15 cellular contexts compared by ENCODE assay signal in the genomic region with DNA sequence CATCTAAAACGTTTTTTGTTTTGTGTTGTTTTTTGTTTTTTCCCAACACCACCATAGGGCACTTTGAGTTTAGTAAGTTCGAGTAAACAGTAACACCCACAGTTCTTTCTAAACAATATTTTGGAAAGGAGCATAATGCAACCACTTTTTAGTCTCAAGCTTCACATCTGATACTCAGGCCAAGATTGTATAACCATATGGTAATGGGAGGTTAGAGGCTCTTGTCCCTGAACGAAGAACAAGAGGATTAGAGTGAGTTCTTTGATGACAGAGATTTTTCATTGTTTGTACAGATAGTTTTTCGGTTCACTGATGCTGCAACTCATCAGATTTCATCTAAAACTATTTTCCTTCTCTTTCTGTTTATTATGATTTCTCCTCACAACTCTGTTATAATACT.
DNase-seq lines count a peak whose midpoint lies in the region; ATAC-seq and TF ChIP-seq lines count a peak whose summit lies in the region.
"Had no signal": no experiment of that assay in that cellular context is flagged by ENCODE, and none has a peak within 500 bp of the region (broad histone marks: within the 10 kb centered on the region; RNA-seq: fewer than 3 reads in every experiment).

No MANE protein-coding gene starts in this region.

- no peak overlapping the region for H3K9ac ChIP-seq in IMR-90 (ENCODE audit: low read depth, low read length)

- no peak overlapping the region for H3K18ac ChIP-seq in IMR-90 (ENCODE audit: low read depth, low read length)

- H3K4me3 ChIP-seq in IMR-90 (ENCODE audit: insufficient read depth, low read depth, low read length) (no peak overlapping the region), choroid plexus epithelial cell (ENCODE audit: low read depth, low read length) (no peak overlapping the region)
- H3K4me3 ChIP-seq: A549, SK-N-MC had no signal

- no peak overlapping the region for H3K4me2 ChIP-seq in IMR-90 (ENCODE audit: low read depth, low read length)
- H3K4me2 ChIP-seq: A549 had no signal

- 0 out of 2 replicates have a peak, but pooled peaks cover 5% of the 10 kb centered on the region for H4K20me1 ChIP-seq in IMR-90 (ENCODE audit: insufficient read depth, low read length)

- no peak overlapping the region for H2BK20ac ChIP-seq in IMR-90 (ENCODE audit: low read depth, low read length)

- H4K8ac ChIP-seq in IMR-90 (ENCODE audit: low read depth in 2 of 2, low read length in 2 of 2), result peak overlapping the region in 1 of 2 experiments; percentile 43; a peak in 1 of 4 replicates

- H2AK5ac ChIP-seq in IMR-90 (ENCODE audit: low read depth, low read length), result no peak overlapping the region

- H3K27me3 Mint-ChIP-seq in mesothelial cell of epicardium (ENCODE audit: low read depth), result no peaks in the 10 kb centered on the region

- peak overlapping the region; percentile 19 for H2BK5ac ChIP-seq in IMR-90 (ENCODE audit: low read depth, low read length, poor library complexity, severe bottlenecking)

- intact Hi-C loops in IMR-90 (cut with micrococcal nuclease), result loop anchor here (5.0 to 10.0 kb wide), 2 partner anchors 118 to 235 kb away; no protein-coding TSS in a partner anchor
- intact Hi-C loops in left colon (cut with DNase I, micrococcal nuclease), result loop anchor here (10.0 kb wide), 3 partner anchors 115 to 325 kb away; no protein-coding TSS in a partner anchor

- H3K23ac ChIP-seq in IMR-90 (ENCODE audit: low read depth, low read length), result no peak overlapping the region

- no TSS peak for BruUV-seq in IMR-90 (replicated peaks; lab: Mats Ljungman, UMichigan)

- no peak overlapping the region for H2BK120ac ChIP-seq in IMR-90 (ENCODE audit: low read depth, low read length)

- H4K5ac ChIP-seq in IMR-90 (ENCODE audit: low read depth, low read length), result no peak overlapping the region; the same call in 1 of the 2 replicates

- in situ Hi-C loops in G401 (cut with HindIII; ENCODE audit: low sequenced_read_pairs) (loop anchor here (25.0 kb wide), 2 partner anchors 123 to 302 kb away; no protein-coding TSS in a partner anchor), IMR-90 (cut with MboI; ENCODE audit: low sequenced_read_pairs) (loop anchor here (5.0 kb wide), 1 partner anchor 312 kb away; no protein-coding TSS in a partner anchor)

- no peak overlapping the region for H2BK15ac ChIP-seq in IMR-90 (ENCODE audit: low read depth, low read length)

- peaks cover 22% of the 10 kb centered on the region for H3K4me1 ChIP-seq in IMR-90 (ENCODE audit: control insufficient read depth, insufficient read depth, low read length)

- dilution Hi-C loops in IMR-90 (cut with HindIII; ENCODE audit: low sequenced_read_pairs, unreplicated experiment), result no loop called here

- H3K27ac Mint-ChIP-seq in mesothelial cell of epicardium, result peak overlapping the region; percentile 37

- H3K56ac ChIP-seq in IMR-90 (ENCODE audit: extremely low read depth, insufficient read depth, low read length), result no peak overlapping the region

- H3K36me3 ChIP-seq in IMR-90 (ENCODE audit: control insufficient read depth, insufficient read depth, low read length), result peaks cover 34% of the 10 kb centered on the region

- H3K9me3 Mint-ChIP-seq in mesothelial cell of epicardium, result no peaks in the 10 kb centered on the region

- H3K9me3 ChIP-seq in IMR-90 (ENCODE audit: control insufficient read depth, insufficient read depth, low read length), result no peaks in the 10 kb centered on the region
- H3K9me3 ChIP-seq: A549 had no signal

- POLR2A ChIA-PET in IMR-90 (lab: Charles Lee; ENCODE audit: unreplicated experiment), result no interaction called here

- no peak for ATAC-seq in IMR-90 (ENCODE audit: low read depth)
- ATAC-seq in left colon, result no peak
- ATAC-seq: A549 had no signal

- no peak overlapping the region for H2AK9ac ChIP-seq in IMR-90 (replicated peaks; ENCODE audit: low read depth, low read length, poor library complexity)

- H3K79me1 ChIP-seq in IMR-90 (ENCODE audit: low read depth in 1 of 2, low read length in 2 of 2), result peaks cover 29 to 50% of the 10 kb centered on the region in 2 experiments

- TF ChIP-seq CTCF in IMR-90 (conservative IDR thresholded peaks at IDR 0.05; ENCODE audit: low read depth, low read length) (no peak), choroid plexus epithelial cell (conservative IDR thresholded peaks at IDR 0.05; ENCODE audit: low read depth, low read length) (no peak), mesothelial cell of epicardium (IDR thresholded peaks at IDR 0.05; ENCODE audit: unreplicated experiment) (no peak)

- no peak overlapping the region for H2AFZ ChIP-seq in IMR-90 (replicated peaks; ENCODE audit: low read length, poor library complexity)

- 0 out of 2 replicates have a peak overlapping the region, but pooled peaks have one; percentile 19 for H3K14ac ChIP-seq in IMR-90 (replicated peaks; ENCODE audit: low read depth, low read length)

- no peak overlapping the region for H3K27ac ChIP-seq in IMR-90 (ENCODE audit: insufficient read depth, low read length)
- H3K27ac ChIP-seq: SK-N-MC had no signal

- peaks cover 22% of the 10 kb centered on the region for H3K9me1 ChIP-seq in IMR-90 (ENCODE audit: insufficient read depth, low read length)

- no peak overlapping the region for H3K4ac ChIP-seq in IMR-90 (ENCODE audit: low read depth, low read length)

- no peak for TF ChIP-seq POLR2A in IMR-90 (IDR thresholded peaks at IDR 0.05; ENCODE audit: low read depth, low read length)

- CTCF ChIA-PET in IMR-90 (lab: Yijun Ruan, JAX), result no interaction called here

- peaks cover 59% of the 10 kb centered on the region for H3K4me1 Mint-ChIP-seq in mesothelial cell of epicardium

- TF ChIP-seq RAD21 in IMR-90 (IDR thresholded peaks at IDR 0.05; ENCODE audit: low read length), result no peak

- H3K27me3 ChIP-seq in IMR-90 (ENCODE audit: control insufficient read depth, insufficient read depth, low read length), result no peaks in the 10 kb centered on the region

- H3K4me3 Mint-ChIP-seq in mesothelial cell of epicardium, result no peak overlapping the region

- DNase-seq in G401 (ENCODE audit: low spot score) (peak; percentile 35), IMR-90 (no peak), choroid plexus epithelial cell (ENCODE audit: low read depth) (peak; percentile 15), mesothelial cell of epicardium (ENCODE audit: low spot score in 2 of 2, unreplicated experiment in 2 of 2) (no peak), left colon (no peak), pons (ENCODE audit: low spot score) (no peak), HPDE6-E6E7 (ENCODE audit: extremely low spot score) (no peak)
- DNase-seq: DND-41, GF-D8, NCI-H1105 treated with DMSO at 0.1 percent for 48 hours, NCI-H1694 treated with DMSO at 0.1 percent for 48 hours, NCI-H446 treated with DMSO at 0.1 percent for 48 hours, NCI-H774 had no signal

- peaks cover 3% of the 10 kb centered on the region for H3K36me3 Mint-ChIP-seq in mesothelial cell of epicardium

- H4K91ac ChIP-seq in IMR-90 (ENCODE audit: insufficient read depth, low read depth, low read length), result no peak overlapping the region

- no CpG with 5 or more reads among the region's 4 CpGs for WGBS in IMR-90 (ENCODE audit: extremely low coverage in 2 of 2, insufficient read length in 1 of 2), 2 experiments

TF ChIP-seq in IMR-90, 13 proteins besides CTCF, POLR2A, EP300 and RAD21:
- no peak for TF ChIP-seq NFE2L2 (IDR thresholded peaks at IDR 0.05; ENCODE audit: low read depth, low read length)
- TF ChIP-seq MAZ (IDR thresholded peaks at IDR 0.05; ENCODE audit: borderline replicate concordance, low read depth, low read length), result no peak
- no peak for TF ChIP-seq RCOR1 (IDR thresholded peaks at IDR 0.05; ENCODE audit: insufficient replicate concordance, low read length)
- no peak for TF ChIP-seq MAFK (IDR thresholded peaks at IDR 0.05; ENCODE audit: low read depth, low read length)
- TF ChIP-seq, protein P1, sequence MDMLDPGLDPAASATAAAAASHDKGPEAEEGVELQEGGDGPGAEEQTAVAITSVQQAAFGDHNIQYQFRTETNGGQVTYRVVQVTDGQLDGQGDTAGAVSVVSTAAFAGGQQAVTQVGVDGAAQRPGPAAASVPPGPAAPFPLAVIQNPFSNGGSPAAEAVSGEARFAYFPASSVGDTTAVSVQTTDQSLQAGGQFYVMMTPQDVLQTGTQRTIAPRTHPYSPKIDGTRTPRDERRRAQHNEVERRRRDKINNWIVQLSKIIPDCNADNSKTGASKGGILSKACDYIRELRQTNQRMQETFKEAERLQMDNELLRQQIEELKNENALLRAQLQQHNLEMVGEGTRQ (IDR thresholded peaks at IDR 0.05; ENCODE audit: low read depth, low read length), result no peak
- TF ChIP-seq CEBPB (IDR thresholded peaks at IDR 0.05; ENCODE audit: low read depth, low read length), result no peak
- TF ChIP-seq, protein P2, sequence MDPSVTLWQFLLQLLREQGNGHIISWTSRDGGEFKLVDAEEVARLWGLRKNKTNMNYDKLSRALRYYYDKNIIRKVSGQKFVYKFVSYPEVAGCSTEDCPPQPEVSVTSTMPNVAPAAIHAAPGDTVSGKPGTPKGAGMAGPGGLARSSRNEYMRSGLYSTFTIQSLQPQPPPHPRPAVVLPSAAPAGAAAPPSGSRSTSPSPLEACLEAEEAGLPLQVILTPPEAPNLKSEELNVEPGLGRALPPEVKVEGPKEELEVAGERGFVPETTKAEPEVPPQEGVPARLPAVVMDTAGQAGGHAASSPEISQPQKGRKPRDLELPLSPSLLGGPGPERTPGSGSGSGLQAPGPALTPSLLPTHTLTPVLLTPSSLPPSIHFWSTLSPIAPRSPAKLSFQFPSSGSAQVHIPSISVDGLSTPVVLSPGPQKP (IDR thresholded peaks at IDR 0.05; ENCODE audit: borderline replicate concordance, low read depth, low read length), result no peak
- TF ChIP-seq FOS (IDR thresholded peaks at IDR 0.05; ENCODE audit: low read depth, low read length), result no peak
- no peak for TF ChIP-seq SMC3 (IDR thresholded peaks at IDR 0.05; ENCODE audit: low read depth, low read length)
- TF ChIP-seq RFX5 (IDR thresholded peaks at IDR 0.05; ENCODE audit: low read depth, low read length), result no peak
- no peak for TF ChIP-seq BHLHE40 (IDR thresholded peaks at IDR 0.05; ENCODE audit: low read depth, low read length)
- TF ChIP-seq MXI1 (IDR thresholded peaks at IDR 0.05; ENCODE audit: borderline replicate concordance, low read depth, low read length), result no peak
- TF ChIP-seq CHD1 (IDR thresholded peaks at IDR 0.05; ENCODE audit: low read depth, low read length), result no peak

Comparison
In these comparisons a context has a peak if more than half of its experiments do, and no peak if none do; other contexts are left out.
1. DNase-seq: peak in G401 (single experiment) and choroid plexus epithelial cell (single experiment); none in IMR-90 (single experiment), mesothelial cell of epicardium (0 of 2), left colon (0 of 2), pons (single experiment) and HPDE6-E6E7 (single experiment).